ENCODE assay signal across 19 cellular contexts in genomic region chr18:37575646-37576045, GRCh38. TPM values are rescaled to one million over a fixed set of nuclear protein-coding genes. Genes with fewer than 3 reads are reported as not detected.
"Had no signal": no experiment of that assay in that cellular context is flagged by ENCODE, and none has a peak within 500 bp of the region (broad histone marks: within the 10 kb centered on the region; RNA-seq: fewer than 3 reads in every experiment).

No MANE protein-coding gene starts in this region.

- ATAC-seq: effector memory CD8-positive, alpha-beta T cell; left cardiac atrium; right cardiac atrium had no signal

- H3K4me3 Mint-ChIP-seq: activated CD4-positive, alpha-beta T cell treated with anti-CD3 and anti-CD28 coated beads, Interleukin-2, amount 10 ng/mL, durations not matched to agents 7 days and 5 days; activated naive CD8-positive, alpha-beta T cell treated with anti-CD3 and anti-CD28 coated beads for 36 hours; dendritic cell treated with granulocyte-macrophage colony-stimulating factor and Interleukin-4, amounts not matched to agents 40 ng/mL and 50 ng/mL, for 4 days; effector memory CD8-positive, alpha-beta T cell had no signal

- H3K4me3 ChIP-seq: lung, stomach, uterus had no signal

- H3K4me1 Mint-ChIP-seq: activated CD4-positive, alpha-beta T cell treated with anti-CD3 and anti-CD28 coated beads, Interleukin-2, amount 10 ng/mL, durations not matched to agents 7 days and 5 days had no signal

- DNase-seq: activated CD4-positive, alpha-beta T cell treated with anti-CD3 and anti-CD28 coated beads, Interleukin-2, amount 10 ng/mL, durations not matched to agents 7 days and 5 days; activated CD4-positive, CD25-positive, alpha-beta regulatory T cell; activated naive CD8-positive, alpha-beta T cell treated with anti-CD3 and anti-CD28 coated beads for 36 hours; activated T-cell treated with anti-CD3 and anti-CD28 coated beads, Interleukin-2, amount 50 U/mL, for 1 hour; brain microvascular endothelial cell; effector memory CD8-positive, alpha-beta T cell; hippocampal formation; left cardiac atrium; midbrain; right cardiac atrium; small intestine; stomach; uterus had no signal

- H3K9me3 Mint-ChIP-seq: activated CD4-positive, alpha-beta T cell treated with anti-CD3 and anti-CD28 coated beads, Interleukin-2, amount 10 ng/mL, durations not matched to agents 7 days and 5 days; activated naive CD8-positive, alpha-beta T cell treated with anti-CD3 and anti-CD28 coated beads for 36 hours; dendritic cell treated with granulocyte-macrophage colony-stimulating factor and Interleukin-4, amounts not matched to agents 40 ng/mL and 50 ng/mL, for 4 days; effector memory CD8-positive, alpha-beta T cell had no signal

- H3K27me3 Mint-ChIP-seq: activated CD4-positive, alpha-beta T cell treated with anti-CD3 and anti-CD28 coated beads, Interleukin-2, amount 10 ng/mL, durations not matched to agents 7 days and 5 days had no signal

- H3K4me1 ChIP-seq: uterus had no signal

- H3K27me3 ChIP-seq: brain microvascular endothelial cell, uterus had no signal

- H3K9me3 ChIP-seq: neutrophil, stomach, uterus had no signal

- H3K27ac ChIP-seq: brain microvascular endothelial cell, neutrophil, stomach, uterus had no signal

- H3K36me3 ChIP-seq: brain microvascular endothelial cell, neutrophil, stomach, uterus had no signal

- H3K27ac Mint-ChIP-seq: activated CD4-positive, alpha-beta T cell treated with anti-CD3 and anti-CD28 coated beads, Interleukin-2, amount 10 ng/mL, durations not matched to agents 7 days and 5 days; activated naive CD8-positive, alpha-beta T cell treated with anti-CD3 and anti-CD28 coated beads for 36 hours; dendritic cell treated with granulocyte-macrophage colony-stimulating factor and Interleukin-4, amounts not matched to agents 40 ng/mL and 50 ng/mL, for 4 days; effector memory CD8-positive, alpha-beta T cell had no signal

- H3K36me3 Mint-ChIP-seq: activated naive CD8-positive, alpha-beta T cell treated with anti-CD3 and anti-CD28 coated beads for 36 hours had no signal

RNA-seq across cellular contexts. Expression of gene CELF4, which starts 10.0 kb away (rescaled TPM):
- total RNA-seq: activated CD4-positive, alpha-beta T cell treated with anti-CD3 and anti-CD28 coated beads, Interleukin-2, amount 10 ng/mL, durations not matched to agents 7 days and 5 days; activated naive CD8-positive, alpha-beta T cell treated with anti-CD3 and anti-CD28 coated beads for 36 hours; epithelial cell of proximal tubule; glomerular endothelial cell; posterior vena cava had no signal
